ENCODE assay signal across 20 cellular contexts in genomic region chr19:1224847-1225246, GRCh38. TPM values are rescaled to one million over a fixed set of nuclear protein-coding genes. Genes with fewer than 3 reads are reported as not detected.
DNase-seq lines count a peak whose midpoint lies in the region; ATAC-seq, FAIRE-seq and TF ChIP-seq lines count a peak whose summit lies in the region.
"Had no signal": no experiment of that assay in that cellular context is flagged by ENCODE, and none has a peak within 500 bp of the region (broad histone marks: within the 10 kb centered on the region; RNA-seq: fewer than 3 reads in every experiment).

No MANE protein-coding gene starts in this region.

- H3K4me1 ChIP-seq in BLaER1 (peaks cover 11% of the 10 kb centered on the region), IMR-90 (ENCODE audit: control insufficient read depth, insufficient read depth, low read length) (no peaks in the 10 kb centered on the region), H1 (replicated peaks in 1 of 4; ENCODE audit: control insufficient read depth in 3 of 4, insufficient read depth in 4 of 4, low read length in 3 of 4) (no peaks in the 10 kb centered on the region; a peak in 1 of 7 replicates), heart left ventricle (peaks cover 0 to 37% (median 21%) of the 10 kb centered on the region in 12 donors)
- H3K4me1 ChIP-seq: Caco-2 had no signal

- H2AK9ac ChIP-seq in IMR-90 (replicated peaks; ENCODE audit: low read depth, low read length, poor library complexity), result peak overlapping the region; percentile 28

- ATAC-seq in IMR-90 (ENCODE audit: low read depth) (no peak), GM19397 (IDR thresholded peaks at IDR 0.05; ENCODE audit: unreplicated experiment) (no peak), heart left ventricle (no peak)
- ATAC-seq: CD8-positive, alpha-beta T cell; GM12878 had no signal

- no peak overlapping the region for H3K23ac ChIP-seq in IMR-90 (ENCODE audit: low read depth, low read length)
- H3K23ac ChIP-seq in H1 (ENCODE audit: insufficient read length), result no peak overlapping the region

- H3K9me3 ChIP-seq in BLaER1 (no peaks in the 10 kb centered on the region), IMR-90 (ENCODE audit: control insufficient read depth, insufficient read depth, low read length) (no peaks in the 10 kb centered on the region), H1 (ENCODE audit: insufficient read depth in 2 of 2, low read depth in 1 of 2, low read length in 1 of 2) (no peaks in the 10 kb centered on the region), heart left ventricle (no peaks in the 10 kb centered on the region)
- H3K9me3 ChIP-seq: Caco-2 had no signal

- no peak overlapping the region for H4K5ac ChIP-seq in IMR-90 (ENCODE audit: low read depth, low read length)
- no peak overlapping the region for H4K5ac ChIP-seq in H1 (ENCODE audit: insufficient read length, low read depth, low read length)

- H2BK5ac ChIP-seq in IMR-90 (ENCODE audit: low read depth, low read length, poor library complexity, severe bottlenecking), result no peak overlapping the region
- no peak overlapping the region for H2BK5ac ChIP-seq in H1 (ENCODE audit: low read depth, low read length)

- H3K79me1 ChIP-seq in IMR-90 (ENCODE audit: low read depth in 1 of 2, low read length in 2 of 2) (peaks cover 6 to 30% of the 10 kb centered on the region in 2 experiments; a peak in 2 of 4 replicates), H1 (ENCODE audit: low read depth, low read length) (no peaks in the 10 kb centered on the region; the same call in 1 of the 2 replicates)

- H2BK12ac ChIP-seq in H1 (ENCODE audit: low read depth, low read length), result no peak overlapping the region

- DNase-seq in IMR-90 (no peak), H1 (ENCODE audit: low read depth in 1 of 2, low spot score in 2 of 2) (no peak), nephron progenitor cell (no peak), heart left ventricle (no peak), glomerular visceral epithelial cell (ENCODE audit: extremely low spot score) (no peak)
- DNase-seq: Caco-2; CD4-positive, CD25-positive, alpha-beta regulatory T cell; DMS153; DND-41; GOT3; H7; HCEC 1CT; HFFc6 had no signal

- H3K4me3 ChIP-seq in BLaER1 (no peak overlapping the region), IMR-90 (ENCODE audit: insufficient read depth, low read depth, low read length) (no peak overlapping the region), H1 (ENCODE audit: extremely low read depth in 1 of 4, insufficient read depth in 2 of 4, low read depth in 3 of 4, low read length in 4 of 4) (no peak overlapping the region), heart left ventricle (no peak overlapping the region)
- H3K4me3 ChIP-seq: GM12878 had no signal

- CTCF ChIA-PET in IMR-90 (lab: Yijun Ruan, JAX) (no interaction called here), H1 (lab: Charles Lee; ENCODE audit: partially characterized antibody) (interaction anchor here (0.8 to 2.0 kb wide), 9 partner anchors 7 to 196 kb away, joined by 3 to 14 read pairs (median 4); partner anchors contain the start of gene CBARP)

- dilution Hi-C loops in IMR-90 (cut with HindIII; ENCODE audit: low sequenced_read_pairs, unreplicated experiment), result no loop called here

- peak overlapping the region; percentile 45; the same call in 1 of the 2 replicates for H3K9ac ChIP-seq in BLaER1
- H3K9ac ChIP-seq in IMR-90 (ENCODE audit: low read depth, low read length), result no peak overlapping the region
- H3K9ac ChIP-seq in H1 (replicated peaks in 1 of 4; ENCODE audit: extremely low read depth in 1 of 4, low read depth in 3 of 4, low read length in 3 of 4), result no peak overlapping the region

- H3K56ac ChIP-seq in IMR-90 (ENCODE audit: extremely low read depth, insufficient read depth, low read length) (no peak overlapping the region), H1 (replicated peaks; ENCODE audit: insufficient read length, low read depth, low read length) (no peak overlapping the region)

- POLR2A ChIA-PET in IMR-90 (lab: Charles Lee; ENCODE audit: unreplicated experiment) (no interaction called here), H1 (lab: Charles Lee; ENCODE audit: partially characterized antibody) (interaction anchor here (0.9 to 1.4 kb wide), 3 partner anchors 10 to 198 kb away, joined by 3 to 6 read pairs (median 3); partner anchors contain the start of gene CNN2)

- no peaks in the 10 kb centered on the region for H3K4me1 Mint-ChIP-seq in nephron progenitor cell
- H3K4me1 Mint-ChIP-seq: CD4-positive, CD25-positive, alpha-beta regulatory T cell had no signal

- H2BK20ac ChIP-seq in IMR-90 (ENCODE audit: low read depth, low read length) (no peak overlapping the region), H1 (ENCODE audit: low read length) (no peak overlapping the region)

- TF ChIP-seq POLR2A in IMR-90 (IDR thresholded peaks at IDR 0.05; ENCODE audit: low read depth, low read length) (no peak), H1 (IDR thresholded peaks at IDR 0.05; ENCODE audit: control extremely low read depth in 1 of 2, low read depth in 2 of 2, low read length in 2 of 2) (no peak), heart left ventricle (IDR thresholded peaks at IDR 0.05) (no peak)

- H2BK15ac ChIP-seq in IMR-90 (ENCODE audit: low read depth, low read length), result no peak overlapping the region
- no peak overlapping the region for H2BK15ac ChIP-seq in H1 (ENCODE audit: low read length)

- H3K27me3 Mint-ChIP-seq in nephron progenitor cell (ENCODE audit: low read depth, poor library complexity), result no peaks in the 10 kb centered on the region
- H3K27me3 Mint-ChIP-seq: CD4-positive, CD25-positive, alpha-beta regulatory T cell had no signal

- no peak overlapping the region for H2AFZ ChIP-seq in IMR-90 (replicated peaks; ENCODE audit: low read length, poor library complexity)
- H2AFZ ChIP-seq in H1 (ENCODE audit: low read length), result no peak overlapping the region

- peaks cover 5% of the 10 kb centered on the region for H3K36me3 Mint-ChIP-seq in nephron progenitor cell (ENCODE audit: low read depth)
- H3K36me3 Mint-ChIP-seq: CD4-positive, CD25-positive, alpha-beta regulatory T cell had no signal

- no peaks in the 10 kb centered on the region for H3K9me1 ChIP-seq in IMR-90 (ENCODE audit: insufficient read depth, low read length)

- no TSS peak for BruUV-seq in IMR-90 (replicated peaks; lab: Mats Ljungman, UMichigan)

- H2BK120ac ChIP-seq in IMR-90 (ENCODE audit: low read depth, low read length) (no peak overlapping the region), H1 (replicated peaks; ENCODE audit: low read depth, low read length) (no peak overlapping the region)

- H4K8ac ChIP-seq in IMR-90 (ENCODE audit: low read depth in 2 of 2, low read length in 2 of 2) (no peak overlapping the region), H1 (ENCODE audit: extremely low read depth, insufficient read depth, low read length) (peak overlapping the region; percentile 35; the same call in 1 of the 2 replicates)

- no peak for TF ChIP-seq EP300 in H1 (IDR thresholded peaks at IDR 0.05; ENCODE audit: borderline replicate concordance in 1 of 2, low read depth in 2 of 2, low read length in 2 of 2)

- no peak overlapping the region for H3K4me2 ChIP-seq in BLaER1
- no peak overlapping the region for H3K4me2 ChIP-seq in IMR-90 (ENCODE audit: low read depth, low read length)
- no peak overlapping the region for H3K4me2 ChIP-seq in H1 (ENCODE audit: insufficient read depth in 1 of 2, low read depth in 2 of 2, low read length in 2 of 2)

- no peaks in the 10 kb centered on the region for H3K23me2 ChIP-seq in H1 (ENCODE audit: low read depth, low read length)

- no peak overlapping the region for H3K18ac ChIP-seq in IMR-90 (ENCODE audit: low read depth, low read length)
- no peak overlapping the region for H3K18ac ChIP-seq in H1 (ENCODE audit: extremely low read depth, low read length)

- H3K4me3 Mint-ChIP-seq in nephron progenitor cell, result no peak overlapping the region
- H3K4me3 Mint-ChIP-seq: CD4-positive, CD25-positive, alpha-beta regulatory T cell; CD8-positive, alpha-beta T cell; HFFc6 had no signal

- no peak for TF ChIP-seq CTCF in IMR-90 (conservative IDR thresholded peaks at IDR 0.05; ENCODE audit: low read depth, low read length)
- no peak for TF ChIP-seq CTCF in H1 (IDR thresholded peaks at IDR 0.05; ENCODE audit: control extremely low read depth in 1 of 3, insufficient read depth in 1 of 3, low read depth in 1 of 3, low read length in 3 of 3)
- TF ChIP-seq CTCF in nephron progenitor cell (IDR thresholded peaks at IDR 0.05), result no peak
- no peak for TF ChIP-seq CTCF in heart left ventricle (IDR thresholded peaks at IDR 0.05)

- WGBS in IMR-90 (ENCODE audit: extremely low coverage in 2 of 2, insufficient read length in 1 of 2), 2 experiments, result 100% methylated on average over 2 of the region's 16 CpGs; no CpG with 5 or more reads in 1 of the 2 experiments
- WGBS in H1 (ENCODE audit: extremely low coverage in 1 of 2, insufficient coverage in 1 of 2, insufficient read length in 1 of 2, insufficient replicate concordance in 2 of 2, low coverage in 1 of 2, low lambda C conversion rate in 2 of 2, missing lambda C conversion rate in 1 of 2), 2 experiments, result 94% methylated on average over 16 of the region's 16 CpGs; no CpG with 5 or more reads in 1 of the 2 experiments
- 85 to 95% (median 88%) methylated on average over 16 of the region's 16 CpGs for WGBS in heart left ventricle, 4 donors

- in situ Hi-C loops in IMR-90 (cut with MboI; ENCODE audit: low sequenced_read_pairs), result no loop called here

- H3K36me3 ChIP-seq in BLaER1, result peaks cover 93% of the 10 kb centered on the region
- H3K36me3 ChIP-seq in IMR-90 (ENCODE audit: control insufficient read depth, insufficient read depth, low read length), result peaks cover 56% of the 10 kb centered on the region
- H3K36me3 ChIP-seq in H1 (ENCODE audit: control insufficient read depth in 2 of 4, insufficient read depth in 4 of 4, low read length in 3 of 4), result peaks cover 0 to 73% (median 2%) of the 10 kb centered on the region in 4 experiments; a peak in 4 of 8 replicates
- H3K36me3 ChIP-seq in heart left ventricle, result peaks cover 0 to 84% (median 72%) of the 10 kb centered on the region in 9 donors

- FAIRE-seq in H1 (lab: Jason Lieb, UNC), result no peak
- FAIRE-seq: G401.6, GM12878, GM19239 had no signal

- H3K9me3 Mint-ChIP-seq in nephron progenitor cell, result no peaks in the 10 kb centered on the region
- H3K9me3 Mint-ChIP-seq: CD4-positive, CD25-positive, alpha-beta regulatory T cell; CD8-positive, alpha-beta T cell; HFFc6 had no signal

- H3K27ac Mint-ChIP-seq in nephron progenitor cell, result no peak overlapping the region
- H3K27ac Mint-ChIP-seq: CD8-positive, alpha-beta T cell; HFFc6 had no signal

- H4K20me1 ChIP-seq in BLaER1 (peaks cover 81% of the 10 kb centered on the region), IMR-90 (ENCODE audit: insufficient read depth, low read length) (peaks cover 13% of the 10 kb centered on the region), H1 (replicated peaks in 1 of 2; ENCODE audit: control insufficient read depth in 1 of 2, insufficient read depth in 2 of 2, low read length in 2 of 2) (peaks cover 13 to 22% of the 10 kb centered on the region in 2 experiments)

- H4K91ac ChIP-seq in IMR-90 (ENCODE audit: insufficient read depth, low read depth, low read length) (no peak overlapping the region), H1 (replicated peaks; ENCODE audit: insufficient read length, low read length) (no peak overlapping the region)

- no peak overlapping the region for H3K27ac ChIP-seq in BLaER1
- H3K27ac ChIP-seq in IMR-90 (ENCODE audit: insufficient read depth, low read length), result no peak overlapping the region
- H3K27ac ChIP-seq in H1 (ENCODE audit: low read depth, low read length), result no peak overlapping the region
- no peak overlapping the region for H3K27ac ChIP-seq in heart left ventricle
- H3K27ac ChIP-seq: C4-2B had no signal

- no peak overlapping the region for H3K4ac ChIP-seq in IMR-90 (ENCODE audit: low read depth, low read length)
- no peak overlapping the region for H3K4ac ChIP-seq in H1 (replicated peaks; ENCODE audit: insufficient read length, low read depth, low read length)

- H2AK5ac ChIP-seq in IMR-90 (ENCODE audit: low read depth, low read length), result no peak overlapping the region
- no peak overlapping the region for H2AK5ac ChIP-seq in H1 (ENCODE audit: low read depth, low read length)

- H3K79me2 ChIP-seq in H1 (ENCODE audit: control insufficient read depth in 1 of 2, insufficient read depth in 2 of 2, low read length in 2 of 2), result no peaks in the 10 kb centered on the region

- TF ChIP-seq RAD21 in IMR-90 (IDR thresholded peaks at IDR 0.05; ENCODE audit: low read length) (no peak), H1 (IDR thresholded peaks at IDR 0.05 in 1 of 2, conservative IDR thresholded peaks at IDR 0.05 in 1 of 2; ENCODE audit: low read depth in 2 of 2, low read length in 2 of 2) (no peak)

- H3K14ac ChIP-seq in IMR-90 (replicated peaks; ENCODE audit: low read depth, low read length) (no peak overlapping the region), H1 (ENCODE audit: insufficient read length) (no peak overlapping the region)

- H3K27me3 ChIP-seq in BLaER1, result no peaks in the 10 kb centered on the region
- H3K27me3 ChIP-seq in IMR-90 (ENCODE audit: control insufficient read depth, insufficient read depth, low read length), result no peaks in the 10 kb centered on the region
- H3K27me3 ChIP-seq in H1 (replicated peaks in 1 of 4; ENCODE audit: control insufficient read depth in 3 of 4, extremely low read depth in 1 of 4, insufficient read depth in 3 of 4, low read length in 3 of 4), result no peaks in the 10 kb centered on the region
- no peaks in the 10 kb centered on the region for H3K27me3 ChIP-seq in heart left ventricle

- intact Hi-C loops in IMR-90 (cut with micrococcal nuclease) (no loop called here), heart left ventricle (cut with DNase I) (no loop called here)

RNA-seq across cellular contexts. Expression of gene CBARP, which starts 13.0 kb away (rescaled TPM):
- total RNA-seq in IMR-90 (2012; rRNA removed), result 0.18 and 0.56 TPM in 2 replicates
- polyA plus RNA-seq in IMR-90 (2012; rRNA removed), result 3.9 and 8.5 TPM in 2 replicates
- polyA plus RNA-seq in IMR-90 (2012; cell fraction: cytosol; rRNA removed), result 3.2 and 7.9 TPM in 2 replicates
- 24.1 and 64.4 TPM in 2 replicates for polyA plus RNA-seq in IMR-90 (2012; cell fraction: nucleus; rRNA removed; ENCODE audit: low replicate concordance)
- total RNA-seq in H1 (2021; fragmentation: NEBNext Ultra II Directional; extraction: Animal tissue kit (Norgen Biotek cat#: 25700)), result 14.7 and 18.0 TPM in 2 replicates
- 4.9 and 11.6 TPM in 2 replicates for polyA plus RNA-seq in H1 (2011; rRNA removed)
- polyA plus RNA-seq in H1 (2011; cell fraction: cytosol; rRNA removed), result 7.4 TPM
- polyA plus RNA-seq in H1 (2011; cell fraction: nucleus; rRNA removed), result 39.9 TPM
- polyA plus RNA-seq in H1 (2012, experiment 1 of 2), result 4.2 to 12.2 TPM (median 10.1 TPM) in 4 replicates
- polyA plus RNA-seq in H1 (2012, experiment 2 of 2), result 3.2 TPM
- polyA plus RNA-seq in H1 (2013, experiment 1 of 2), result 11.0 TPM
- polyA plus RNA-seq in H1 (2013, experiment 2 of 2), result 9.9 TPM
- 2.0 and 2.2 TPM in 2 replicates for polyA minus RNA-seq in H1 (2011; rRNA and poly(A)+ RNA removed)
- polyA minus RNA-seq in H1 (2011; cell fraction: cytosol; rRNA and poly(A)+ RNA removed), result 8.2 TPM
- polyA minus RNA-seq in H1 (2011; cell fraction: nucleus; rRNA and poly(A)+ RNA removed), result 11.6 TPM
- total RNA-seq in heart left ventricle, result 1 to 10 TPM in 6 of 9 donors, under 1 TPM in 3; 0.60 to 2.2 (median 1.8) TPM
- polyA plus RNA-seq in heart left ventricle, result 1 to 10 TPM; 1.0 to 1.6 TPM
- polyA plus RNA-seq: CD4-positive, CD25-positive, alpha-beta regulatory T cell had no signal

RNA-seq across cellular contexts. Expression of gene ATP5F1D, which starts 16.7 kb away (rescaled TPM):
- 7.3 and 13.6 TPM in 2 replicates for total RNA-seq in IMR-90 (2012; rRNA removed)
- 140 and 189 TPM in 2 replicates for polyA plus RNA-seq in IMR-90 (2012; rRNA removed)
- 348 and 386 TPM in 2 replicates for polyA plus RNA-seq in IMR-90 (2012; cell fraction: cytosol; rRNA removed)
- polyA plus RNA-seq in IMR-90 (2012; cell fraction: nucleus; rRNA removed; ENCODE audit: low replicate concordance), result 72.4 and 213 TPM in 2 replicates
- total RNA-seq in H1 (2021; fragmentation: NEBNext Ultra II Directional; extraction: Animal tissue kit (Norgen Biotek cat#: 25700)), result 174 and 182 TPM in 2 replicates
- polyA plus RNA-seq in H1 (2011; rRNA removed), result 249 and 338 TPM in 2 replicates
- polyA plus RNA-seq in H1 (2011; cell fraction: cytosol; rRNA removed), result 142 TPM
- polyA plus RNA-seq in H1 (2011; cell fraction: nucleus; rRNA removed), result 120 TPM
- polyA plus RNA-seq in H1 (2012, experiment 1 of 2), result 87.3 to 189 TPM (median 180 TPM) in 4 replicates
- 328 TPM for polyA plus RNA-seq in H1 (2012, experiment 2 of 2)
- 148 TPM for polyA plus RNA-seq in H1 (2013, experiment 1 of 2)
- polyA plus RNA-seq in H1 (2013, experiment 2 of 2), result 145 TPM
- polyA minus RNA-seq in H1 (2011; rRNA and poly(A)+ RNA removed), result 13.4 and 18.6 TPM in 2 replicates
- 118 TPM for polyA minus RNA-seq in H1 (2011; cell fraction: cytosol; rRNA and poly(A)+ RNA removed)
- polyA minus RNA-seq in H1 (2011; cell fraction: nucleus; rRNA and poly(A)+ RNA removed), result 40.2 TPM
- total RNA-seq in heart left ventricle, result 100 to 1,000 TPM; 201 to 584 (median 450) TPM
- 1,000 to 10,000 TPM in 1 of 2 donors, 100 to 1,000 TPM in 1; 459 to 1,034 TPM for polyA plus RNA-seq in heart left ventricle

RNA-seq across cellular contexts. Expression of gene STK11, which starts 19.3 kb away (rescaled TPM):
- total RNA-seq in IMR-90 (2012; rRNA removed) (39.3 and 45.0 TPM in 2 replicates), heart left ventricle (10 to 100 TPM; 44.7 to 92.0 (median 50.7) TPM)
- polyA plus RNA-seq in IMR-90 (2012; rRNA removed) (40.9 and 42.8 TPM in 2 replicates), H1 (2011; rRNA removed) (45.3 and 71.0 TPM in 2 replicates), heart left ventricle (10 to 100 TPM; 49.1 to 56.4 TPM)
- 35.6 and 50.4 TPM in 2 replicates for polyA plus RNA-seq in IMR-90 (2012; cell fraction: cytosol; rRNA removed)
- 146 and 257 TPM in 2 replicates for polyA plus RNA-seq in IMR-90 (2012; cell fraction: nucleus; rRNA removed; ENCODE audit: low replicate concordance)
- total RNA-seq in H1 (2021; fragmentation: NEBNext Ultra II Directional; extraction: Animal tissue kit (Norgen Biotek cat#: 25700)), result 70.7 and 75.2 TPM in 2 replicates
- polyA plus RNA-seq in H1 (2011; cell fraction: cytosol; rRNA removed), result 71.1 TPM
- polyA plus RNA-seq in H1 (2011; cell fraction: nucleus; rRNA removed), result 143 TPM
- polyA plus RNA-seq in H1 (2012, experiment 1 of 2), result 58.3 to 76.3 TPM (median 64.8 TPM) in 4 replicates
- 55.4 TPM for polyA plus RNA-seq in H1 (2012, experiment 2 of 2)
- polyA plus RNA-seq in H1 (2013, experiment 1 of 2), result 44.0 TPM
- 41.8 TPM for polyA plus RNA-seq in H1 (2013, experiment 2 of 2)
- polyA minus RNA-seq in H1 (2011; rRNA and poly(A)+ RNA removed), result 22.4 and 26.9 TPM in 2 replicates
- polyA minus RNA-seq in H1 (2011; cell fraction: cytosol; rRNA and poly(A)+ RNA removed), result 44.5 TPM
- 46.0 TPM for polyA minus RNA-seq in H1 (2011; cell fraction: nucleus; rRNA and poly(A)+ RNA removed)

RNA-seq across cellular contexts. Expression of gene MIDN, which starts 23.5 kb away (rescaled TPM):
- total RNA-seq in IMR-90 (2012; rRNA removed), result 2.2 and 2.5 TPM in 2 replicates
- 24.1 and 26.0 TPM in 2 replicates for polyA plus RNA-seq in IMR-90 (2012; rRNA removed)
- 39.2 and 47.7 TPM in 2 replicates for polyA plus RNA-seq in IMR-90 (2012; cell fraction: cytosol; rRNA removed)
- 97.0 and 144 TPM in 2 replicates for polyA plus RNA-seq in IMR-90 (2012; cell fraction: nucleus; rRNA removed; ENCODE audit: low replicate concordance)
- total RNA-seq in H1 (2021; fragmentation: NEBNext Ultra II Directional; extraction: Animal tissue kit (Norgen Biotek cat#: 25700)), result 159 and 166 TPM in 2 replicates
- polyA plus RNA-seq in H1 (2011; rRNA removed), result 39.8 and 86.0 TPM in 2 replicates
- polyA plus RNA-seq in H1 (2011; cell fraction: cytosol; rRNA removed), result 38.5 TPM
- 85.2 TPM for polyA plus RNA-seq in H1 (2011; cell fraction: nucleus; rRNA removed)
- polyA plus RNA-seq in H1 (2012, experiment 1 of 2), result 58.2 to 110 TPM (median 92.2 TPM) in 4 replicates
- polyA plus RNA-seq in H1 (2012, experiment 2 of 2), result 90.5 TPM
- 95.6 TPM for polyA plus RNA-seq in H1 (2013, experiment 1 of 2)
- polyA plus RNA-seq in H1 (2013, experiment 2 of 2), result 90.3 TPM
- 10.3 and 14.3 TPM in 2 replicates for polyA minus RNA-seq in H1 (2011; rRNA and poly(A)+ RNA removed)
- 86.0 TPM for polyA minus RNA-seq in H1 (2011; cell fraction: cytosol; rRNA and poly(A)+ RNA removed)
- 55.2 TPM for polyA minus RNA-seq in H1 (2011; cell fraction: nucleus; rRNA and poly(A)+ RNA removed)
- total RNA-seq in heart left ventricle, result 100 to 1,000 TPM in 1 of 9 donors, 10 to 100 TPM in 8; 25.8 to 115 (median 60.5) TPM
- polyA plus RNA-seq in heart left ventricle, result 10 to 100 TPM; 31.5 to 33.6 TPM

RNA-seq across cellular contexts. Expression of gene CIRBP, which starts 44.3 kb away (rescaled TPM):
- total RNA-seq in IMR-90 (2012; rRNA removed) (226 and 299 TPM in 2 replicates), heart left ventricle (100 to 1,000 TPM; 149 to 425 (median 269) TPM)
- polyA plus RNA-seq in IMR-90 (2012; rRNA removed) (405 and 542 TPM in 2 replicates), H1 (2011; rRNA removed) (199 and 331 TPM in 2 replicates), heart left ventricle (100 to 1,000 TPM; 217 to 282 TPM)
- 562 and 617 TPM in 2 replicates for polyA plus RNA-seq in IMR-90 (2012; cell fraction: cytosol; rRNA removed)
- polyA plus RNA-seq in IMR-90 (2012; cell fraction: nucleus; rRNA removed; ENCODE audit: low replicate concordance), result 2,129 and 2,924 TPM in 2 replicates
- 175 TPM in 2 replicates for total RNA-seq in H1 (2021; fragmentation: NEBNext Ultra II Directional; extraction: Animal tissue kit (Norgen Biotek cat#: 25700))
- polyA plus RNA-seq in H1 (2011; cell fraction: cytosol; rRNA removed), result 472 TPM
- 581 TPM for polyA plus RNA-seq in H1 (2011; cell fraction: nucleus; rRNA removed)
- polyA plus RNA-seq in H1 (2012, experiment 1 of 2), result 213 to 357 TPM (median 316 TPM) in 4 replicates
- polyA plus RNA-seq in H1 (2012, experiment 2 of 2), result 95.1 TPM
- polyA plus RNA-seq in H1 (2013, experiment 1 of 2), result 151 TPM
- 135 TPM for polyA plus RNA-seq in H1 (2013, experiment 2 of 2)
- 44.5 and 56.0 TPM in 2 replicates for polyA minus RNA-seq in H1 (2011; rRNA and poly(A)+ RNA removed)
- 77.4 TPM for polyA minus RNA-seq in H1 (2011; cell fraction: cytosol; rRNA and poly(A)+ RNA removed)
- polyA minus RNA-seq in H1 (2011; cell fraction: nucleus; rRNA and poly(A)+ RNA removed), result 99.9 TPM

Comparison
In these comparisons a context has a peak if more than half of its experiments do, and no peak if none do; other contexts are left out.
1. RNA of gene ATP5F1D, which starts 16.7 kb away (total RNA-seq): 201 to 584 TPM in heart left ventricle and 174 to 182 TPM in H1; 7.3 to 13.6 TPM in IMR-90; every median in the first group is over 10 times any median in the second.